Comparison of ENCODE assay signal across 8 cellular contexts in the genomic region with DNA sequence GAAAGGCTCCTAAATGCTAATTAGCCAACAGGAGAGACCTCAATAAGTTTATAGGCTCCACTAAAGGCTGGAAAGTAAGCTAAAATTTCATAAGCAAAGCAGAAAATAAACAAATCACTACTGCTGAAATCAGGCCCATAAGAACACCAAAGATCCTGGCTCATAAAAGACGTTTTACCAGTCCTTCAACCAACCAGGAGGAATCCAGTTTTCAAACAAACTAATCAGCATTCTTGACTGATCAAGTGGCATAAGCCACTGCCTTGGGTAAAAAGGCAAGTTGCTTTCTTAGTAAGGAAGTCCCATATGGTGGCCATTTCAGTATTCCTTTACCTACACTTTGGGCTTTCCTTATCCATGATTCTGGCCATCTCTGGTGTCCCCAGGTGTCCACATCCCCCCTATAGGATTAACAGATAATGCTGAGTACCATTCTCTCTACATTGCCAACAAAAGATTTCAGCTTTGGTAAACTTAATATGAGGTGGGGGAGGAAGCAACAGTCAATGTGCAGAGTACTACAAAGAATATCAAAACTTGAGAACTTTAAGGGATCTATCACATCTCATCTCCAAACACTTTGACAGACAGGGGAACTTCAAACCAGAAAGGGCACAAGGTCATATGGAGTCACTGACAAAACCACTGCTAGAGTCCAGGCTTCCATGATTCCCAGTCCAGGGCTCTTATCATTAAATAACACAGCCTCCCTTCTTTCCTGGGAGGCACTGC. TPM values are rescaled to one million over a fixed set of nuclear protein-coding genes. Genes with fewer than 3 reads are reported as not detected.
DNase-seq lines count a peak whose midpoint lies in the region; ATAC-seq, FAIRE-seq and TF ChIP-seq lines count a peak whose summit lies in the region.

No MANE protein-coding gene starts in this region.

- H3K27me3 ChIP-seq in HUES6 (ENCODE audit: control insufficient read depth, insufficient read depth, low read length) (no peaks in the 10 kb centered on the region), mammary epithelial cell (ENCODE audit: insufficient read depth, low read length) (no peaks in the 10 kb centered on the region), muscle layer of duodenum (ENCODE audit: low read depth, low read length) (no peaks in the 10 kb centered on the region)

- no peak overlapping the region for H2AFZ ChIP-seq in mammary epithelial cell (ENCODE audit: low read depth, low read length)

- BruUV-seq in mammary epithelial cell (replicated peaks; lab: Mats Ljungman, UMichigan), result TSS peak; percentile 31

- H3K36me3 ChIP-seq in HUES6 (ENCODE audit: control insufficient read depth, insufficient read depth, low read length) (no peaks in the 10 kb centered on the region), mammary epithelial cell (ENCODE audit: insufficient read depth, low read length) (no peaks in the 10 kb centered on the region), muscle layer of duodenum (ENCODE audit: control insufficient read depth in 1 of 2, insufficient read depth in 2 of 2, low read length in 2 of 2) (no peaks in the 10 kb centered on the region)

- no peaks in the 10 kb centered on the region for H3K9me3 ChIP-seq in A549
- H3K9me3 ChIP-seq in HUES6 (ENCODE audit: control insufficient read depth, insufficient read depth, low read depth, low read length), result no peaks in the 10 kb centered on the region
- no peaks in the 10 kb centered on the region for H3K9me3 ChIP-seq in mammary epithelial cell (replicated peaks; ENCODE audit: insufficient read depth, low read length)
- H3K9me3 ChIP-seq in muscle layer of duodenum (ENCODE audit: control insufficient read depth in 1 of 2, low read length in 2 of 2), result no peaks in the 10 kb centered on the region

- H3K79me2 ChIP-seq in mammary epithelial cell (ENCODE audit: insufficient read depth, low read length), result peaks cover 64% of the 10 kb centered on the region

- H3K4me1 ChIP-seq in A549, result peaks cover 28% of the 10 kb centered on the region
- H3K4me1 ChIP-seq in HUES6 (ENCODE audit: control insufficient read depth, insufficient read depth, low read length), result 0 out of 2 replicates have a peak, but pooled peaks cover 2% of the 10 kb centered on the region
- H3K4me1 ChIP-seq in mammary epithelial cell (ENCODE audit: insufficient read depth, low read length), result peaks cover 16% of the 10 kb centered on the region
- peaks cover 11 to 38% of the 10 kb centered on the region in 2 donors for H3K4me1 ChIP-seq in muscle layer of duodenum (ENCODE audit: control insufficient read depth in 1 of 2, insufficient read depth in 2 of 2, low read length in 2 of 2)

- H3K4me2 ChIP-seq in A549, result peak overlapping the region; percentile 96
- peak overlapping the region; percentile 91 for H3K4me2 ChIP-seq in mammary epithelial cell (ENCODE audit: insufficient read depth, low read depth, low read length)

- no peaks in the 10 kb centered on the region for H4K20me1 ChIP-seq in mammary epithelial cell (ENCODE audit: insufficient read depth, low read length)

- TF ChIP-seq RAD21 in A549 (conservative IDR thresholded peaks at IDR 0.05 in 1 of 2, IDR thresholded peaks at IDR 0.05 in 1 of 2), result no peak

- DNase-seq in A549 (ENCODE audit: low read depth in 1 of 2, low spot score in 1 of 2) (no peak), mammary epithelial cell (no peak), NOMO-1 treated with dmso at 0.1 percent for 144 hours (lab: John Stamatoyannopoulos, UW; ENCODE audit: unreplicated experiment) (no peak)
- no peak for DNase-seq in NK-92 treated with Interleukin-12 subunit alpha and Interleukin-12 subunit beta, amount 100 ng/mL, for 24 hours (lab: John Stamatoyannopoulos, UW)

- POLR2A ChIA-PET in A549 (lab: Yijun Ruan, JAX), result no interaction called here

- no peak for TF ChIP-seq EP300 in A549 (IDR thresholded peaks at IDR 0.05)

- TF ChIP-seq POLR2A in A549 (IDR thresholded peaks at IDR 0.05; ENCODE audit: low read length), result no peak

- H3K27ac ChIP-seq in A549 (peak overlapping the region in 1 of 2 experiments; percentile 88; a peak in 3 of 6 replicates), HUES6 (ENCODE audit: low read depth, low read length) (no peak overlapping the region), mammary epithelial cell (ENCODE audit: insufficient read depth, low read depth, low read length) (peak overlapping the region; percentile 83), muscle layer of duodenum (ENCODE audit: low read length) (peak overlapping the region; percentile 32)

- CTCF ChIA-PET in A549 (lab: Yijun Ruan, JAX), result interaction anchor here (0.7 to 7.4 kb wide), 8 partner anchors 13 to 158 kb away, joined by 3 to 51 read pairs (median 4); no protein-coding TSS in a partner anchor
- CTCF ChIA-PET in mammary epithelial cell (lab: Charles Lee; ENCODE audit: low non-redundant PET), result no interaction called here

- ATAC-seq in A549 (no peak), HG02973 (IDR thresholded peaks at IDR 0.05; ENCODE audit: unreplicated experiment) (no peak), GM18909 (IDR thresholded peaks at IDR 0.05; ENCODE audit: poor library complexity, unreplicated experiment) (no peak)

- H3K9ac ChIP-seq in HUES6 (ENCODE audit: low read length) (no peak overlapping the region), mammary epithelial cell (ENCODE audit: insufficient read depth, low read length) (peak overlapping the region; percentile 80)

- intact Hi-C loops in mammary epithelial cell (cut with micrococcal nuclease), result loop anchor here (5.0 kb wide), 1 partner anchor 56 kb away; no protein-coding TSS in a partner anchor

- no peak for FAIRE-seq in A549 (lab: Jason Lieb, UNC)

- dilution Hi-C loops in mammary epithelial cell (cut with HindIII; ENCODE audit: low sequenced_read_pairs), result no loop called here

- in situ Hi-C loops in mammary epithelial cell (cut with MboI; ENCODE audit: low sequenced_read_pairs in 2 of 2), result no loop called here

- WGBS in A549 (ENCODE audit: missing lambda C conversion rate), result 8% methylated on average over 1 of the region's 1 CpG
- whole genome bisulfite sequencing in mammary epithelial cell (ENCODE audit: low coverage, missing lambda C conversion rate), result 14% methylated on average over 1 of the region's 1 CpG

- TF ChIP-seq CTCF in A549 (IDR thresholded peaks at IDR 0.05) (no peak), mammary epithelial cell (conservative IDR thresholded peaks at IDR 0.05 in 1 of 2, IDR thresholded peaks at IDR 0.05 in 1 of 2; ENCODE audit: extremely low read depth in 1 of 2, insufficient read depth in 1 of 2, low read depth in 1 of 2, low read length in 2 of 2) (no peak)

- peak overlapping the region; percentile 69 for H3K4me3 ChIP-seq in A549
- H3K4me3 ChIP-seq in HUES6 (ENCODE audit: low read depth, low read length), result peak overlapping the region; percentile 72; the same call in 1 of the 2 replicates
- peak overlapping the region; percentile 63 to 79 (median 77) for H3K4me3 ChIP-seq in mammary epithelial cell (replicated peaks in 1 of 3; ENCODE audit: insufficient read depth in 1 of 3, low read depth in 2 of 3, low read length in 3 of 3)
- H3K4me3 ChIP-seq in muscle layer of duodenum (ENCODE audit: low read depth in 1 of 2, low read length in 2 of 2), result peak overlapping the region; percentile 75 to 91

TF ChIP-seq in A549, 52 proteins besides CTCF, POLR2A, EP300 and RAD21:
- TF ChIP-seq NPAS2 (CRISPR knock-in tag; IDR thresholded peaks at IDR 0.05; ENCODE audit: borderline replicate concordance), result no peak
- no peak for TF ChIP-seq ZSCAN20 (CRISPR knock-in tag; IDR thresholded peaks at IDR 0.05)
- no peak for TF ChIP-seq SMC3 (IDR thresholded peaks at IDR 0.05)
- TF ChIP-seq NR3C1 (IDR thresholded peaks at IDR 0.05), result no peak
TF ChIP-seq in A549: peak in this region for 0.

RNA-seq across cellular contexts. Expression of gene TOM1L2, which starts 1.3 kb away (rescaled TPM):
- polyA plus RNA-seq in A549 (2011; rRNA removed) (19.0 and 19.2 TPM in 2 replicates), A549 (2017; fragmentation: RNase III; extraction: RNeasy Plus Mini Kit Qiagen cat#74134 plus additional on column Dnase treatment) (21.1 to 25.8 TPM (median 24.7 TPM) in 3 replicates), mammary epithelial cell (47.1 TPM)
- polyA plus RNA-seq in A549 (2012; cell fraction: cytosol; rRNA removed), result 13.2 and 15.9 TPM in 2 replicates
- 48.7 and 49.5 TPM in 2 replicates for polyA plus RNA-seq in A549 (2012; cell fraction: nucleus; rRNA removed)
- polyA minus RNA-seq in A549 (2011; rRNA and poly(A)+ RNA removed), result 27.8 and 28.8 TPM in 2 replicates
- 10 to 100 TPM; 42.8 to 71.1 TPM for total RNA-seq in mammary epithelial cell
- polyA minus RNA-seq in mammary epithelial cell, result 168 TPM

RNA-seq across cellular contexts. Expression of gene DRC3, which starts 1.8 kb away (rescaled TPM):
- polyA plus RNA-seq in A549 (2011; rRNA removed), result 2.9 and 3.1 TPM in 2 replicates
- 1.9 and 2.1 TPM in 2 replicates for polyA plus RNA-seq in A549 (2012; cell fraction: cytosol; rRNA removed)
- polyA plus RNA-seq in A549 (2012; cell fraction: nucleus; rRNA removed), result 6.5 and 8.3 TPM in 2 replicates
- 1.9 to 2.9 TPM (median 2.2 TPM) in 3 replicates for polyA plus RNA-seq in A549 (2017; fragmentation: RNase III; extraction: RNeasy Plus Mini Kit Qiagen cat#74134 plus additional on column Dnase treatment)
- polyA minus RNA-seq in A549 (2011; rRNA and poly(A)+ RNA removed), result 3.1 and 5.5 TPM in 2 replicates
- total RNA-seq in mammary epithelial cell, result 1 to 10 TPM in 1 of 2 donors, under 1 TPM in 1; 0.85 to 1.0 TPM
- polyA plus RNA-seq in mammary epithelial cell, result 0.67 TPM
- not detected for polyA minus RNA-seq in mammary epithelial cell
